In genomic region chr12:99367181-99367580, GRCh38 we compare ENCODE assay signal across 15 cellular contexts.
DNase-seq lines count a peak whose midpoint lies in the region; ATAC-seq, FAIRE-seq and TF ChIP-seq lines count a peak whose summit lies in the region.
"Had no signal": no experiment of that assay in that cellular context is flagged by ENCODE, and none has a peak within 500 bp of the region (broad histone marks: within the 10 kb centered on the region; RNA-seq: fewer than 3 reads in every experiment).

No MANE protein-coding gene starts in this region.

- no TSS peak for BruUV-seq in MCF 10A (replicated peaks; lab: Mats Ljungman, UMichigan)

- no peak overlapping the region for H3K4me3 Mint-ChIP-seq in MCF 10A (ENCODE audit: unreplicated experiment)
- no peak overlapping the region for H3K4me3 Mint-ChIP-seq in activated CD4-positive, alpha-beta T cell treated with anti-CD3 and anti-CD28 coated beads, Interleukin-2, amount 10 ng/mL, durations not matched to agents 24 days and 14 days
- H3K4me3 Mint-ChIP-seq: CD4-positive, alpha-beta memory T cell; HFFc6 had no signal

- CTCF ChIA-PET in MCF 10A (lab: Yijun Ruan, JAX): no interaction called here

- POLR2A ChIA-PET in MCF 10A (lab: Yijun Ruan, JAX): no interaction called here

- no peak overlapping the region for H3K27ac Mint-ChIP-seq in MCF 10A (ENCODE audit: low read depth, unreplicated experiment)
- no peak overlapping the region for H3K27ac Mint-ChIP-seq in activated CD4-positive, alpha-beta T cell treated with anti-CD3 and anti-CD28 coated beads, Interleukin-2, amount 10 ng/mL, durations not matched to agents 24 days and 14 days
- H3K27ac Mint-ChIP-seq: CD4-positive, alpha-beta memory T cell; HFFc6 had no signal

- H3K27me3 ChIP-seq in breast epithelium: no peaks in the 10 kb centered on the region
- H3K27me3 ChIP-seq: BE2C had no signal

- no peak for FAIRE-seq in RCC 7860 (lab: Jason Lieb, UNC)
- FAIRE-seq: A549 had no signal

- intact Hi-C loops in MCF 10A (cut with micrococcal nuclease): no loop called here
- intact Hi-C loops in breast epithelium (cut with DNase I; ENCODE audit: low total_unique reads): no loop called here
- intact Hi-C loops in activated CD4-positive, alpha-beta T cell treated with anti-CD3 and anti-CD28 coated beads, Interleukin-2, amount 10 ng/mL, durations not matched to agents 24 days and 14 days (cut with micrococcal nuclease): no loop called here

- H3K4me1 ChIP-seq in breast epithelium: no peaks in the 10 kb centered on the region
- H3K4me1 ChIP-seq: A549, BE2C had no signal

- H3K9me3 Mint-ChIP-seq in MCF 10A (ENCODE audit: unreplicated experiment): no peaks in the 10 kb centered on the region
- H3K9me3 Mint-ChIP-seq in activated CD4-positive, alpha-beta T cell treated with anti-CD3 and anti-CD28 coated beads, Interleukin-2, amount 10 ng/mL, durations not matched to agents 24 days and 14 days: no peaks in the 10 kb centered on the region

- DNase-seq in MCF 10A (ENCODE audit: unreplicated experiment): peak; percentile 17
- DNase-seq in breast epithelium (ENCODE audit: low spot score in 2 of 2): no peak
- DNase-seq in NCI-H1105 treated with DMSO at 0.1 percent for 48 hours (lab: John Stamatoyannopoulos, UW): peak; percentile 26
- DNase-seq in RPMI8226: peak; percentile 17
- DNase-seq in renal cortical epithelial cell (ENCODE audit: low read depth): peak; percentile 54
- DNase-seq in RCC 7860 (ENCODE audit: low spot score): no peak
- DNase-seq in activated CD4-positive, alpha-beta T cell treated with anti-CD3 and anti-CD28 coated beads, Interleukin-2, amount 10 ng/mL, durations not matched to agents 24 days and 14 days: no peak
- DNase-seq: BE2C; CD4-positive, alpha-beta memory T cell; HCEC 1CT; HFFc6 had no signal

- H3K4me1 Mint-ChIP-seq in MCF 10A (ENCODE audit: insufficient read depth, unreplicated experiment): no peaks in the 10 kb centered on the region
- no peaks in the 10 kb centered on the region for H3K4me1 Mint-ChIP-seq in activated CD4-positive, alpha-beta T cell treated with anti-CD3 and anti-CD28 coated beads, Interleukin-2, amount 10 ng/mL, durations not matched to agents 24 days and 14 days
- H3K4me1 Mint-ChIP-seq: CD4-positive, alpha-beta memory T cell had no signal

- H3K4me3 ChIP-seq in breast epithelium: no peak overlapping the region
- H3K4me3 ChIP-seq: A549 had no signal

- TF ChIP-seq CTCF in MCF 10A (IDR thresholded peaks at IDR 0.05; ENCODE audit: unreplicated experiment) (no peak), breast epithelium (IDR thresholded peaks at IDR 0.05) (no peak)

- H3K27ac ChIP-seq in breast epithelium: no peak overlapping the region
- H3K27ac ChIP-seq: A549, C4-2B, HL-60 had no signal

- no peaks in the 10 kb centered on the region for H3K9me3 ChIP-seq in breast epithelium
- H3K9me3 ChIP-seq: A549, BE2C had no signal

- no peaks in the 10 kb centered on the region for H3K27me3 Mint-ChIP-seq in MCF 10A (ENCODE audit: insufficient read depth, unreplicated experiment)
- H3K27me3 Mint-ChIP-seq in activated CD4-positive, alpha-beta T cell treated with anti-CD3 and anti-CD28 coated beads, Interleukin-2, amount 10 ng/mL, durations not matched to agents 24 days and 14 days: no peaks in the 10 kb centered on the region
- H3K27me3 Mint-ChIP-seq: CD4-positive, alpha-beta memory T cell had no signal

- no peak for ATAC-seq in GM19467 (IDR thresholded peaks at IDR 0.05; ENCODE audit: unreplicated experiment)
- ATAC-seq: A549 had no signal

- no peaks in the 10 kb centered on the region for H3K36me3 ChIP-seq in breast epithelium
- H3K36me3 ChIP-seq: BE2C had no signal

- no peaks in the 10 kb centered on the region for H3K36me3 Mint-ChIP-seq in MCF 10A (ENCODE audit: insufficient read depth, unreplicated experiment)
- H3K36me3 Mint-ChIP-seq in activated CD4-positive, alpha-beta T cell treated with anti-CD3 and anti-CD28 coated beads, Interleukin-2, amount 10 ng/mL, durations not matched to agents 24 days and 14 days (ENCODE audit: low read depth): no peaks in the 10 kb centered on the region
- H3K36me3 Mint-ChIP-seq: CD4-positive, alpha-beta memory T cell had no signal

- TF ChIP-seq POLR2A in breast epithelium (IDR thresholded peaks at IDR 0.05): no peak

Comparison
In these comparisons a context has a peak if more than half of its experiments do, and no peak if none do; other contexts are left out.
1. DNase-seq: peak in MCF 10A (single experiment), NCI-H1105 treated with DMSO at 0.1 percent for 48 hours (single experiment), RPMI8226 (single experiment) and renal cortical epithelial cell (single experiment); none in breast epithelium (0 of 2), RCC 7860 (single experiment) and activated CD4-positive, alpha-beta T cell treated with anti-CD3 and anti-CD28 coated beads, Interleukin-2, amount 10 ng/mL, durations not matched to agents 24 days and 14 days (single experiment).